Comparison of ENCODE assay signal across 25 cellular contexts in the genomic region with DNA sequence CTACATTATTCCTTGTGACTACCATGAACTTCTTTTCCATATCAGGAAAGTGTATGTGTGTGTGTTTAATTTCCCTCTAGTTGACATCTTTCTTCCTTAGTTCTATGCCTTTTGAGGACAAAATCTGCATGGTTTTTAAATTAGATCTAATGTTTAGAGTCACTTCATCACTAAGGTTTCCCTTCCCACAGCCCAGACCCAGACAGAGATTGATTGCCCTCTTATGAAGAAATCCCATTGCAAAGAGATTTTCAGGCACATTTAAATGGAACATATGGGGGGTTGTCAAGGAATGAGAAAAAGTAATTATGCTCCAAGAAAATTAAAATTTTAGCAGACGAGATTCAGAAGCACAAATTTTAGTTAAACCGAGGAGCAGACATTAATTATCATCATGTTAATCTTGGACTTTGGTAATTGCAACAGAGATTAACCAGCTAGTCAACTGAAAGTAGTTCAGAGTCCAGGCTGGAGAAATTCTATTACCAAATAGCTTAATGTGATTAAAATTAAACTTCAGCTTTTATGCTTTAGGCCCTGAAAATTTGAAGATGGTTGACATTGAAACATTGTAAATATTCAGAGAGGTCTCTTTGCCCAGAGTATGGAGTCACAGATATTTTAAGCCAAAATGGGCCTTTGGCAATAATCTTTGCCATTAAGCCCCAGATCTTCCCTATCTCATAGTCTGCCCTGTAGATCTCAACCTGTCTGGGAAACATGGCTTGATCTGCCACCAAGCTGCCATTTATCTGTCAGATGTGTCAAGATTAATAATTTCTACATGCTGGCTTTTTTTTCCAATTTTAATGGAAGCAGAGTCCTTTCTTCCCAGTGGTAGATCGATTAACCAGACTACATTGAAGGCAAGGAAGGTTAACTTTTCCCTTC.
"Had no signal": no experiment of that assay in that cellular context is flagged by ENCODE, and none has a peak within 500 bp of the region (broad histone marks: within the 10 kb centered on the region; RNA-seq: fewer than 3 reads in every experiment).

No MANE protein-coding gene starts in this region.

- H3K4me1 ChIP-seq: colonic mucosa, esophagus squamous epithelium, gastrocnemius medialis, left ventricle myocardium inferior, lower lobe of right lung had no signal

- H3K27me3 ChIP-seq: colonic mucosa, esophagus squamous epithelium, gastrocnemius medialis, heart right ventricle had no signal

- DNase-seq: colonic mucosa; cortex of kidney; effector CD8-positive, alpha-beta T cell; effector memory CD8-positive, alpha-beta T cell; endodermal cell; erythroblast; esophagus squamous epithelium; foreskin fibroblast; foreskin melanocyte; gastrocnemius medialis; glutamatergic neuron; head of caudate nucleus; heart right ventricle; hippocampal formation; left cardiac atrium; left ventricle myocardium inferior; lower lobe of right lung; mesenchymal stem cell; mucosa of descending colon; naive B cell had no signal

- H3K9me3 ChIP-seq: colonic mucosa, esophagus squamous epithelium, gastrocnemius medialis, heart right ventricle, left ventricle myocardium inferior, lower lobe of right lung, mucosa of descending colon had no signal

- H3K36me3 ChIP-seq: colonic mucosa, esophagus squamous epithelium, gastrocnemius medialis, heart right ventricle, left ventricle myocardium inferior, lower lobe of right lung had no signal

- FAIRE-seq: endometrium, islet of Langerhans, keratinocyte had no signal

- ATAC-seq: effector memory CD8-positive, alpha-beta T cell; esophagus mucosa; gastrocnemius medialis; heart right ventricle; left cardiac atrium; lower lobe of right lung; mucosa of descending colon had no signal

- H3K4me3 ChIP-seq: colonic mucosa, esophagus squamous epithelium, gastrocnemius medialis, heart right ventricle, left ventricle myocardium inferior, lower lobe of right lung, mucosa of descending colon had no signal

- H3K27ac ChIP-seq: colonic mucosa, epithelial cell of prostate, esophagus squamous epithelium, gastrocnemius medialis, heart right ventricle, left ventricle myocardium inferior, lower lobe of right lung had no signal
